Comparison of ENCODE assay signal across 20 cellular contexts in the genomic region with DNA sequence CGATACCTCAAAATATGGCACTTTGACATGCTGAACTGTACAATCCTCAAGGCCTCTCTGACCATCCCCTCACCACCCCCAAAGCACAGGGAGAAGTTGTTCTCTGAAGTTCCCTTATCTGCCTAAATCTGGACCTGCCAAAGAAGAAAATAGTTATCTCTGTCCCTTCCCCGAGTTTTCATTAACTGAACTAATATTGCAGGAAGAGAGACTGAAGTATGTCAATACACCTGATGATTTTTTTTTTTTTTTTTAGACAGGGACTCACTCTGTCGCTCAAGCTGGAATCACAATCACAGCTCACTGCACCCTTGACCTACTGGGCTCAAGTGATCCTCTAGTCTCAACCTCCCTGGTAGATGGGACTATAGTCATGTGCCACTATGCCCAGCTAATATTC.
DNase-seq lines count a peak whose midpoint lies in the region; ATAC-seq, FAIRE-seq and TF ChIP-seq lines count a peak whose summit lies in the region.
"Had no signal": no experiment of that assay in that cellular context is flagged by ENCODE, and none has a peak within 500 bp of the region (broad histone marks: within the 10 kb centered on the region; RNA-seq: fewer than 3 reads in every experiment).

No MANE protein-coding gene starts in this region.

- 60 to 76% (median 65%) methylated on average over 3 of the region's 3 CpGs for whole genome bisulfite sequencing in small intestine, 3 donors

- POLR2A ChIA-PET in activated CD4-positive, alpha-beta memory T cell treated with anti-CD3 and anti-CD28 coated beads, Interleukin-2, amount 10 ng/mL, durations not matched to agents 7 days and 5 days (lab: Charles Lee): interaction anchor here (0.8 kb wide), 1 partner anchor 92 kb away, joined by 4 read pairs; no protein-coding TSS in a partner anchor

- peak overlapping the region; percentile 36 for H3K4me3 Mint-ChIP-seq in activated T-cell treated with anti-CD3 and anti-CD28 coated beads, Interleukin-2, amount 50 U/mL, for 4 hours
- H3K4me3 Mint-ChIP-seq in activated CD4-positive, alpha-beta memory T cell treated with anti-CD3 and anti-CD28 coated beads, Interleukin-2, amount 10 ng/mL, durations not matched to agents 7 days and 5 days: peak overlapping the region; percentile 6

- H3K9me3 ChIP-seq in small intestine (ENCODE audit: control insufficient read depth, low read depth): no peaks in the 10 kb centered on the region

- TF ChIP-seq CTCF in D721Med (IDR thresholded peaks at IDR 0.05; ENCODE audit: insufficient read depth, missing control alignments): no peak

- peaks cover 85% of the 10 kb centered on the region for H3K4me1 Mint-ChIP-seq in activated T-cell treated with anti-CD3 and anti-CD28 coated beads, Interleukin-2, amount 50 U/mL, for 4 hours (ENCODE audit: low read depth)
- H3K4me1 Mint-ChIP-seq in activated CD4-positive, alpha-beta memory T cell treated with anti-CD3 and anti-CD28 coated beads, Interleukin-2, amount 10 ng/mL, durations not matched to agents 7 days and 5 days: peaks cover 79% of the 10 kb centered on the region

- FAIRE-seq in D721Med (lab: Jason Lieb, UNC) (no peak), small intestine (lab: Jason Lieb, UNC) (no peak)
- FAIRE-seq: endometrium had no signal

- peak overlapping the region; percentile 61 for H3K27ac ChIP-seq in layer of hippocampus (ENCODE audit: low read depth, low read length)
- H3K27ac ChIP-seq in substantia nigra (ENCODE audit: low read depth, low read length, poor library complexity, severe bottlenecking): peak overlapping the region; percentile 70
- no peak overlapping the region for H3K27ac ChIP-seq in small intestine (ENCODE audit: low read depth in 1 of 2, low read length in 1 of 2)
- H3K27ac ChIP-seq: parathyroid adenoma, RWPE1, VCaP had no signal

- no peaks in the 10 kb centered on the region for H3K36me3 ChIP-seq in small intestine (ENCODE audit: control insufficient read depth in 2 of 2, insufficient read depth in 2 of 2, low read length in 2 of 2)

- peaks cover 5% of the 10 kb centered on the region for H3K36me3 Mint-ChIP-seq in activated T-cell treated with anti-CD3 and anti-CD28 coated beads, Interleukin-2, amount 50 U/mL, for 4 hours (ENCODE audit: insufficient read depth)
- H3K36me3 Mint-ChIP-seq in activated CD4-positive, alpha-beta memory T cell treated with anti-CD3 and anti-CD28 coated beads, Interleukin-2, amount 10 ng/mL, durations not matched to agents 7 days and 5 days (ENCODE audit: low read depth): peaks cover 5% of the 10 kb centered on the region

- H3K27me3 ChIP-seq in layer of hippocampus (ENCODE audit: control insufficient read depth, insufficient read depth, low read length) (no peaks in the 10 kb centered on the region), small intestine (ENCODE audit: control insufficient read depth in 2 of 2, insufficient read depth in 2 of 2, low read length in 2 of 2) (no peaks in the 10 kb centered on the region)

- no peak for ATAC-seq in activated T-cell treated with anti-CD3 and anti-CD28 coated beads, Interleukin-2, amount 50 U/mL, for 4 hours
- no peak for ATAC-seq in HG03095 (IDR thresholded peaks at IDR 0.05; ENCODE audit: unreplicated experiment)
- ATAC-seq: left colon had no signal

- H3K27me3 Mint-ChIP-seq in activated T-cell treated with anti-CD3 and anti-CD28 coated beads, Interleukin-2, amount 50 U/mL, for 4 hours (ENCODE audit: low read depth): no peaks in the 10 kb centered on the region
- no peaks in the 10 kb centered on the region for H3K27me3 Mint-ChIP-seq in activated CD4-positive, alpha-beta memory T cell treated with anti-CD3 and anti-CD28 coated beads, Interleukin-2, amount 10 ng/mL, durations not matched to agents 7 days and 5 days

- peak overlapping the region; percentile 32 for H3K27ac Mint-ChIP-seq in activated CD4-positive, alpha-beta memory T cell treated with anti-CD3 and anti-CD28 coated beads, Interleukin-2, amount 10 ng/mL, durations not matched to agents 7 days and 5 days

- CTCF ChIA-PET in activated CD4-positive, alpha-beta memory T cell treated with anti-CD3 and anti-CD28 coated beads, Interleukin-2, amount 10 ng/mL, durations not matched to agents 7 days and 5 days (lab: Charles Lee): no interaction called here

- DNase-seq in activated T-cell treated with anti-CD3 and anti-CD28 coated beads, Interleukin-2, amount 50 U/mL, for 4 hours: no peak
- no peak for DNase-seq in activated T-cell treated with anti-CD3 and anti-CD28 coated beads, Interleukin-2, amount 50 U/mL, for 48 hours
- DNase-seq in activated CD4-positive, alpha-beta memory T cell treated with anti-CD3 and anti-CD28 coated beads, Interleukin-2, amount 10 ng/mL, durations not matched to agents 7 days and 5 days: no peak
- DNase-seq in substantia nigra (lab: John Stamatoyannopoulos, UW) (no peak), D721Med (ENCODE audit: insufficient read length, low spot score) (no peak), small intestine (no peak)
- DNase-seq: ACHN, cerebellar nuclear complex, H7, left colon, NCI-H1436, NCI-H2227 treated with DMSO at 0.1 percent for 48 hours, SW 1271 had no signal

- H3K4me3 ChIP-seq in small intestine (ENCODE audit: low read depth in 1 of 2, low read length in 2 of 2): no peak overlapping the region
- H3K4me3 ChIP-seq: smooth muscle cell had no signal

- peaks cover 10 to 17% of the 10 kb centered on the region in 2 donors for H3K4me1 ChIP-seq in small intestine (ENCODE audit: control insufficient read depth in 2 of 2, insufficient read depth in 1 of 2, low read depth in 1 of 2, low read length in 1 of 2)

- no peaks in the 10 kb centered on the region for H3K9me3 Mint-ChIP-seq in activated T-cell treated with anti-CD3 and anti-CD28 coated beads, Interleukin-2, amount 50 U/mL, for 4 hours
- no peaks in the 10 kb centered on the region for H3K9me3 Mint-ChIP-seq in activated CD4-positive, alpha-beta memory T cell treated with anti-CD3 and anti-CD28 coated beads, Interleukin-2, amount 10 ng/mL, durations not matched to agents 7 days and 5 days

Comparison
In these comparisons a context has a peak if more than half of its experiments do, and no peak if none do; other contexts are left out.
1. H3K27ac ChIP-seq: peak in layer of hippocampus (single experiment) and substantia nigra (single experiment); none in small intestine (0 of 2).